In genomic region chr15:68559342-68560310, GRCh38 we compare ENCODE assay signal across 8 cellular contexts. TPM values are rescaled to one million over a fixed set of nuclear protein-coding genes. Genes with fewer than 3 reads are reported as not detected.
A peak's percentile ranks its signal among the peaks of the same experiment; 100 is the strongest.
DNase-seq lines count a peak whose midpoint lies in the region; ATAC-seq and TF ChIP-seq lines count a peak whose summit lies in the region.

No MANE protein-coding gene starts in this region.

- peak overlapping the region; percentile 31 for H2AK9ac ChIP-seq in IMR-90 (replicated peaks; ENCODE audit: low read depth, low read length, poor library complexity)

- 0 out of 2 replicates have a peak overlapping the region, but pooled peaks have one; percentile 28 for H3K14ac ChIP-seq in IMR-90 (replicated peaks; ENCODE audit: low read depth, low read length)

- peak; percentile 87 for TF ChIP-seq RAD21 in IMR-90 (IDR thresholded peaks at IDR 0.05; ENCODE audit: low read length)

- H2BK120ac ChIP-seq in IMR-90 (ENCODE audit: low read depth, low read length): peak overlapping the region; percentile 62

- H4K20me1 ChIP-seq in IMR-90 (ENCODE audit: insufficient read depth, low read length): no peaks in the 10 kb centered on the region
- H4K20me1 ChIP-seq in neural progenitor cell (ENCODE audit: low read depth): no peaks in the 10 kb centered on the region

- H3K27me3 Mint-ChIP-seq in neural progenitor cell (ENCODE audit: insufficient read depth, low read depth): peaks cover 16% of the 10 kb centered on the region

- no TSS peak for BruUV-seq in IMR-90 (replicated peaks; lab: Mats Ljungman, UMichigan)

- H3K4me2 ChIP-seq in IMR-90 (ENCODE audit: low read depth, low read length) (peak overlapping the region; percentile 90), neural progenitor cell (peak overlapping the region; percentile 73)

- peaks cover 4% of the 10 kb centered on the region; the same call in 1 of the 2 replicates for H3K27me3 ChIP-seq in IMR-90 (ENCODE audit: control insufficient read depth, insufficient read depth, low read length)
- peaks cover 33% of the 10 kb centered on the region for H3K27me3 ChIP-seq in neural progenitor cell
- H3K27me3 ChIP-seq in stomach: peaks cover 0 to 52% (median 30%) of the 10 kb centered on the region in 3 donors

- dilution Hi-C loops in IMR-90 (cut with HindIII; ENCODE audit: low sequenced_read_pairs, unreplicated experiment): no loop called here

- H3K18ac ChIP-seq in IMR-90 (ENCODE audit: low read depth, low read length): no peak overlapping the region

- peak overlapping the region; percentile 21 to 84; a peak in 3 of 4 replicates for H4K8ac ChIP-seq in IMR-90 (ENCODE audit: low read depth in 2 of 2, low read length in 2 of 2)

- no peaks in the 10 kb centered on the region for H3K36me3 Mint-ChIP-seq in neural progenitor cell

- peak overlapping the region; percentile 77 for H3K27ac Mint-ChIP-seq in neural progenitor cell

- peaks cover 4% of the 10 kb centered on the region for H3F3A ChIP-seq in neural progenitor cell (ENCODE audit: low read depth)

- POLR2A ChIA-PET in IMR-90 (lab: Charles Lee; ENCODE audit: unreplicated experiment): interaction anchor here (0.5 kb wide), 1 partner anchor 10 kb away, joined by 3 read pairs; no protein-coding TSS in a partner anchor
- POLR2A ChIA-PET in RWPE1 (lab: Yijun Ruan, JAX; ENCODE audit: low non-redundant PET): interaction anchor here (1.6 kb wide), 1 partner anchor 114 kb away, joined by 4 read pairs; no protein-coding TSS in a partner anchor

- peak overlapping the region; percentile 5; the same call in 1 of the 2 replicates for H2AK5ac ChIP-seq in IMR-90 (ENCODE audit: low read depth, low read length)

- H4K91ac ChIP-seq in IMR-90 (ENCODE audit: insufficient read depth, low read depth, low read length): peak overlapping the region; percentile 43

- intact Hi-C loops in IMR-90 (cut with micrococcal nuclease) (loop anchor here (1.0 to 2.0 kb wide), 2 partner anchors 115 to 365 kb away; no protein-coding TSS in a partner anchor), stomach (cut with DNase I; ENCODE audit: low total_unique reads) (loop anchor here (5.0 kb wide), 1 partner anchor 318 kb away; no protein-coding TSS in a partner anchor)

- TF ChIP-seq POLR2A in IMR-90 (IDR thresholded peaks at IDR 0.05; ENCODE audit: low read depth, low read length): no peak
- TF ChIP-seq POLR2A in stomach (IDR thresholded peaks at IDR 0.05): no peak

- H3K9me3 Mint-ChIP-seq in neural progenitor cell: peaks cover 3% of the 10 kb centered on the region

- H3K79me2 ChIP-seq in neural progenitor cell (ENCODE audit: low read depth): no peaks in the 10 kb centered on the region

- ATAC-seq in IMR-90 (ENCODE audit: low read depth): peak; percentile 99

- 8% methylated on average over 20 of the region's 54 CpGs; no CpG with 5 or more reads in 1 of the 2 experiments for WGBS in IMR-90 (ENCODE audit: extremely low coverage in 2 of 2, insufficient read length in 1 of 2), 2 experiments
- 1 to 3% (median 2%) methylated on average over 41 to 54 of the region's 54 CpGs for WGBS in stomach, 5 donors

- H3K4me1 ChIP-seq in IMR-90 (ENCODE audit: control insufficient read depth, insufficient read depth, low read length): no peaks in the 10 kb centered on the region
- H3K4me1 ChIP-seq in neural progenitor cell: peaks cover 11% of the 10 kb centered on the region
- H3K4me1 ChIP-seq in stomach: peaks cover 11 to 17% (median 14%) of the 10 kb centered on the region in 4 donors

- CTCF ChIA-PET in IMR-90 (lab: Yijun Ruan, JAX) (interaction anchor here (0.5 to 2.3 kb wide), 11 partner anchors 13 to 265 kb away, joined by 3 to 20 read pairs (median 3); no protein-coding TSS in a partner anchor), RWPE1 (lab: Yijun Ruan, JAX) (interaction anchor here (0.6 to 4.9 kb wide), 24 partner anchors 10 to 365 kb away, joined by 3 to 68 read pairs (median 3); no protein-coding TSS in a partner anchor)

- H3K9me3 ChIP-seq in IMR-90 (ENCODE audit: control insufficient read depth, insufficient read depth, low read length) (no peaks in the 10 kb centered on the region), neural progenitor cell (ENCODE audit: low read depth) (no peaks in the 10 kb centered on the region), stomach (no peaks in the 10 kb centered on the region)

- peak; percentile 90 for TF ChIP-seq CTCF in IMR-90 (conservative IDR thresholded peaks at IDR 0.05; ENCODE audit: low read depth, low read length)
- peak; percentile 99 for TF ChIP-seq CTCF in RWPE1 (conservative IDR thresholded peaks at IDR 0.05; ENCODE audit: low read depth)
- peak; percentile 96 for TF ChIP-seq CTCF in neural progenitor cell (IDR thresholded peaks at IDR 0.05)
- peak in 6 of 7 experiments; percentile 44 to 98 (median 94) for TF ChIP-seq CTCF in stomach (IDR thresholded peaks at IDR 0.05)

- H2AFZ ChIP-seq in IMR-90 (replicated peaks; ENCODE audit: low read length, poor library complexity) (peak overlapping the region; percentile 95), neural progenitor cell (replicated peaks) (peak overlapping the region; percentile 95)

- H3K4ac ChIP-seq in IMR-90 (ENCODE audit: low read depth, low read length): peak overlapping the region; percentile 62

- H3K36me3 ChIP-seq in IMR-90 (ENCODE audit: control insufficient read depth, insufficient read depth, low read length) (no peaks in the 10 kb centered on the region), neural progenitor cell (no peaks in the 10 kb centered on the region), stomach (no peaks in the 10 kb centered on the region)

- H2BK5ac ChIP-seq in IMR-90 (ENCODE audit: low read depth, low read length, poor library complexity, severe bottlenecking): no peak overlapping the region

- peaks cover 41% of the 10 kb centered on the region for H3K4me1 Mint-ChIP-seq in neural progenitor cell

- H2BK20ac ChIP-seq in IMR-90 (ENCODE audit: low read depth, low read length): peak overlapping the region; percentile 47

- H3K79me1 ChIP-seq in IMR-90 (ENCODE audit: low read depth in 1 of 2, low read length in 2 of 2): no peaks in the 10 kb centered on the region

- H3K27ac ChIP-seq in IMR-90 (ENCODE audit: insufficient read depth, low read length): no peak overlapping the region
- H3K27ac ChIP-seq in RWPE1: no peak overlapping the region
- H3K27ac ChIP-seq in neural progenitor cell: no peak overlapping the region
- no peak overlapping the region for H3K27ac ChIP-seq in stomach

- TF ChIP-seq EP300 in stomach (IDR thresholded peaks at IDR 0.05): no peak

- H2BK15ac ChIP-seq in IMR-90 (ENCODE audit: low read depth, low read length): peak overlapping the region; percentile 52; the same call in 1 of the 3 replicates

- 0 out of 2 replicates have a peak overlapping the region, but pooled peaks have one; percentile 21 for H3K9ac ChIP-seq in IMR-90 (ENCODE audit: low read depth, low read length)
- H3K9ac ChIP-seq in neural progenitor cell: no peak overlapping the region

- no peak overlapping the region; the same call in 1 of the 2 replicates for H4K5ac ChIP-seq in IMR-90 (ENCODE audit: low read depth, low read length)

- no peaks in the 10 kb centered on the region for H3K9me1 ChIP-seq in IMR-90 (ENCODE audit: insufficient read depth, low read length)

- no peak overlapping the region; the same call in 1 of the 2 replicates for H3K56ac ChIP-seq in IMR-90 (ENCODE audit: extremely low read depth, insufficient read depth, low read length)

- DNase-seq in NCI-H1436 (lab: John Stamatoyannopoulos, UW): peak; percentile 74
- no peak for DNase-seq in NCI-H1436 treated with DMSO at 0.1 percent for 48 hours (lab: John Stamatoyannopoulos, UW)
- DNase-seq in IMR-90: peak; percentile 70
- DNase-seq in RWPE1 (ENCODE audit: low spot score): peak; percentile 78
- DNase-seq in activated gamma-delta T cell (lab: John Stamatoyannopoulos, UW): peak; percentile 31
- DNase-seq in foreskin melanocyte: peak; percentile 67
- peak; percentile 94 for DNase-seq in neural progenitor cell (ENCODE audit: low spot score)
- DNase-seq in stomach: peak; percentile 80

- H3K4me3 Mint-ChIP-seq in neural progenitor cell: peak overlapping the region; percentile 86

- H3K23ac ChIP-seq in IMR-90 (ENCODE audit: low read depth, low read length): 0 out of 2 replicates have a peak overlapping the region, but pooled peaks have one; percentile 31

- H3K4me3 ChIP-seq in IMR-90 (ENCODE audit: insufficient read depth, low read depth, low read length) (peak overlapping the region; percentile 51), neural progenitor cell (peak overlapping the region; percentile 47), stomach (peak overlapping the region; percentile 35 to 47 (median 43))

- in situ Hi-C loops in IMR-90 (cut with MboI; ENCODE audit: low sequenced_read_pairs): no loop called here

TF ChIP-seq in IMR-90, 13 proteins besides CTCF, POLR2A, EP300 and RAD21 (continues in another document):
- TF ChIP-seq CEBPB (IDR thresholded peaks at IDR 0.05; ENCODE audit: low read depth, low read length) (no peak), SMC3 (IDR thresholded peaks at IDR 0.05; ENCODE audit: low read depth, low read length) (peak; percentile 95), FOS (IDR thresholded peaks at IDR 0.05; ENCODE audit: low read depth, low read length) (no peak), USF2 (IDR thresholded peaks at IDR 0.05; ENCODE audit: low read depth, low read length) (peak; percentile 30; the same call in 1 of the 2 replicates)
- TF ChIP-seq, protein P1, sequence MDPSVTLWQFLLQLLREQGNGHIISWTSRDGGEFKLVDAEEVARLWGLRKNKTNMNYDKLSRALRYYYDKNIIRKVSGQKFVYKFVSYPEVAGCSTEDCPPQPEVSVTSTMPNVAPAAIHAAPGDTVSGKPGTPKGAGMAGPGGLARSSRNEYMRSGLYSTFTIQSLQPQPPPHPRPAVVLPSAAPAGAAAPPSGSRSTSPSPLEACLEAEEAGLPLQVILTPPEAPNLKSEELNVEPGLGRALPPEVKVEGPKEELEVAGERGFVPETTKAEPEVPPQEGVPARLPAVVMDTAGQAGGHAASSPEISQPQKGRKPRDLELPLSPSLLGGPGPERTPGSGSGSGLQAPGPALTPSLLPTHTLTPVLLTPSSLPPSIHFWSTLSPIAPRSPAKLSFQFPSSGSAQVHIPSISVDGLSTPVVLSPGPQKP (IDR thresholded peaks at IDR 0.05; ENCODE audit: borderline replicate concordance, low read depth, low read length): no peak

RNA-seq across cellular contexts. Expression of gene CORO2B, which starts 19.2 kb away (rescaled TPM):
- total RNA-seq in IMR-90 (2012; rRNA removed) (9.3 and 9.7 TPM in 2 replicates), neural progenitor cell (ENCODE audit: low replicate concordance) (1.0 and 3.3 TPM in 2 replicates), stomach (1 to 10 TPM in 3 of 5 donors, under 1 TPM in 1, not detected in 1; 0.89 to 2.8 (median 1.7) TPM)
- polyA plus RNA-seq in IMR-90 (2012; rRNA removed) (39.3 and 43.2 TPM in 2 replicates), stomach (1 to 10 TPM; 1.2 to 3.7 (median 3.2) TPM)
- 29.1 and 32.4 TPM in 2 replicates for polyA plus RNA-seq in IMR-90 (2012; cell fraction: cytosol; rRNA removed)
- polyA plus RNA-seq in IMR-90 (2012; cell fraction: nucleus; rRNA removed; ENCODE audit: low replicate concordance): 24.4 and 27.5 TPM in 2 replicates
